ENCODE assay signal across 15 cellular contexts in the genomic region with DNA sequence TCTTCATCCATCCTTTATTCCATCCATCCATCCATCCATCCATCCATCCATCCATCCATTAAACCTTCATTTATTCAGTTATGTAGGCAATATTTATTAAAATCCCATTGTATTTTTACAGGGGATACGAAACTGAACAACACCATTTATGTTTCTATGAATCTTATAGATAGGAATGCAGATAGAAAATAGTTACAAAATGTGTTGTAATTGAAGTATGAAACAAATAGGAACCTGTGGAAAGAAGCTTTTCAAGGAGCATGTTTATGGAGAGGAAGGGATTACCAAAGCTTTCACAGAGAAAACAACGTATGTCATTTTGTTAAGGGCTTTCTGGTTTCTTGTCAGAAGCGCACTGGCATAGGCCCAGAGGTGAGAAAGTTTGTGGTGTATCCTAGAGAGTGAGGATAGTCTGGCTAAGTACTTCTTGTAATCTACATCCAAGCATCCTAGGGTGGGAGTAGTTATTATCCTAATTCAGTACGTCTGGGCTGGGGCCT.
"Had no signal": no experiment of that assay in that cellular context is flagged by ENCODE, and none has a peak within 500 bp of the region (broad histone marks: within the 10 kb centered on the region; RNA-seq: fewer than 3 reads in every experiment).

No MANE protein-coding gene starts in this region.

- DNase-seq: activated CD4-positive, alpha-beta memory T cell treated with anti-CD3 and anti-CD28 coated beads for 36 hours; activated CD4-positive, alpha-beta T cell treated with anti-CD3 and anti-CD28 coated beads for 1 hour; activated CD8-positive, alpha-beta memory T cell treated with anti-CD3 and anti-CD28 coated beads, Interleukin-2, amount 10 ng/mL, durations not matched to agents 7 days and 5 days; activated effector memory CD4-positive, alpha-beta T cell treated with Interleukin-2 at 50 U/mL for 16 hours; activated T-cell treated with anti-CD3 and anti-CD28 coated beads, Interleukin-2, amount 50 U/mL, for 1 hour; amniotic stem cell; body of pancreas; effector CD8-positive, alpha-beta T cell; islet precursor cell; ovary; right lobe of liver; stimulated activated naive CD8-positive, alpha-beta T cell treated with anti-CD3 and anti-CD28 coated beads, Interleukin-15, amount 100 ng/mL, for 72 hours had no signal

- ATAC-seq: activated CD8-positive, alpha-beta memory T cell treated with anti-CD3 and anti-CD28 coated beads, Interleukin-2, amount 10 ng/mL, durations not matched to agents 7 days and 5 days; body of pancreas; left lobe of liver; right lobe of liver; stimulated activated naive CD8-positive, alpha-beta T cell treated with anti-CD3 and anti-CD28 coated beads, Interleukin-15, amount 100 ng/mL, for 72 hours had no signal

- H3K27me3 ChIP-seq: body of pancreas, neural progenitor cell, ovary, right lobe of liver had no signal

- H3K9me3 ChIP-seq: body of pancreas, ovary, right lobe of liver had no signal

- H3K4me2 ChIP-seq: neural progenitor cell had no signal

- H3K4me1 ChIP-seq: body of pancreas, neural progenitor cell, right lobe of liver had no signal

- H2AFZ ChIP-seq: neural progenitor cell had no signal

- H3K27ac ChIP-seq: body of pancreas, neural progenitor cell, ovary, right lobe of liver, VCaP had no signal

- H3K36me3 ChIP-seq: neural progenitor cell, ovary, right lobe of liver had no signal

- H3K4me3 ChIP-seq: body of pancreas, neural progenitor cell, ovary, right lobe of liver had no signal
